In genomic region chr3:73549071-73549600, GRCh38 we compare ENCODE assay signal across 28 cellular contexts.
DNase-seq lines count a peak whose midpoint lies in the region; ATAC-seq lines count a peak whose summit lies in the region.
"Had no signal": no experiment of that assay in that cellular context is flagged by ENCODE, and none has a peak within 500 bp of the region (broad histone marks: within the 10 kb centered on the region; RNA-seq: fewer than 3 reads in every experiment).

No MANE protein-coding gene starts in this region.

- H3K9me3 ChIP-seq in GM23248 (ENCODE audit: low read depth) (no peaks in the 10 kb centered on the region), duodenal mucosa (ENCODE audit: control insufficient read depth in 1 of 2, low read length in 2 of 2) (no peaks in the 10 kb centered on the region), muscle layer of duodenum (ENCODE audit: control insufficient read depth in 1 of 2, low read length in 2 of 2) (no peaks in the 10 kb centered on the region)
- H3K9me3 ChIP-seq: BE2C, neutrophil, prostate gland, SJCRH30 had no signal

- no peaks in the 10 kb centered on the region for H3K27me3 ChIP-seq in GM23248 (replicated peaks; ENCODE audit: insufficient read depth)
- no peaks in the 10 kb centered on the region for H3K27me3 ChIP-seq in duodenal mucosa (ENCODE audit: control insufficient read depth in 1 of 2, insufficient read depth in 2 of 2, low read length in 2 of 2)
- H3K27me3 ChIP-seq in muscle layer of duodenum (ENCODE audit: low read depth, low read length), result no peaks in the 10 kb centered on the region
- H3K27me3 ChIP-seq: BE2C, neutrophil, SJCRH30 had no signal

- H3K79me2 ChIP-seq in GM23248 (ENCODE audit: insufficient read depth), result peaks cover 83% of the 10 kb centered on the region

- H3K9me3 Mint-ChIP-seq in naive thymus-derived CD8-positive, alpha-beta T cell, result no peaks in the 10 kb centered on the region
- H3K9me3 Mint-ChIP-seq: activated T-helper 17 cell treated with anti-CD3 and anti-CD28 coated beads, Interleukin-2, amount 50 U/mL, for 72 hours; memory B cell; stimulated activated effector memory CD8-positive, alpha-beta T cell treated with anti-CD3 and anti-CD28 coated beads, Interleukin-12 subunit alpha, Interleukin-12 subunit beta, amount 100 ng/mL, for 72 hours had no signal

- WGBS in GM23248 (ENCODE audit: low coverage in 1 of 2, low lambda C conversion rate in 2 of 2, missing lambda C conversion rate in 2 of 2), 2 experiments, result 92 to 94% methylated on average over 8 of the region's 8 CpGs

- H3F3A ChIP-seq in GM23248 (ENCODE audit: insufficient read depth), result peaks cover 54% of the 10 kb centered on the region

- peak overlapping the region; percentile 91 for H3K4me2 ChIP-seq in GM23248 (ENCODE audit: unreplicated experiment)

- DNase-seq in GM23248 (no peak), NCI-H526 treated with DMSO at 0.1 percent for 48 hours (lab: John Stamatoyannopoulos, UW) (peak; percentile 14), GF-D8 (lab: John Stamatoyannopoulos, UW) (no peak), D341Med (ENCODE audit: low spot score) (no peak)
- no peak for DNase-seq in naive thymus-derived CD8-positive, alpha-beta T cell
- DNase-seq: activated CD4-positive, alpha-beta T cell treated with anti-CD3 and anti-CD28 coated beads for 4 hours; activated CD8-positive, alpha-beta T cell treated with anti-CD3 and anti-CD28 coated beads, Interleukin-2, amount 10 ng/mL, durations not matched to agents 7 days and 5 days; activated naive CD4-positive, alpha-beta T cell treated with anti-CD3 and anti-CD28 coated beads, Interleukin-2, amount 50 U/mL, for 16 hours; BE2C; CD8-positive, alpha-beta memory T cell; DMS153; effector CD4-positive, alpha-beta T cell; glutamatergic neuron; NCI-H1092 treated with DMSO at 0.1 percent for 48 hours; NCI-H2029; SJCRH30; stimulated activated CD4-positive, alpha-beta T cell treated with anti-CD3 and anti-CD28 coated beads, Interleukin-15, amount 100 ng/mL, for 24 hours; T-cell; trophoblast cell; WERI-Rb-1 had no signal

- H3K36me3 ChIP-seq in GM23248 (ENCODE audit: low read depth) (no peaks in the 10 kb centered on the region), duodenal mucosa (ENCODE audit: control insufficient read depth in 1 of 2, insufficient read depth in 2 of 2, low read length in 2 of 2) (no peaks in the 10 kb centered on the region), muscle layer of duodenum (ENCODE audit: control insufficient read depth in 1 of 2, insufficient read depth in 2 of 2, low read length in 2 of 2) (no peaks in the 10 kb centered on the region)
- H3K36me3 ChIP-seq: BE2C, neutrophil, prostate gland, SJCRH30, WERI-Rb-1 had no signal

- H4K20me1 ChIP-seq in GM23248 (ENCODE audit: insufficient read depth), result no peaks in the 10 kb centered on the region

- peaks cover 1 to 11% (median 9%) of the 10 kb centered on the region in 5 donors for H3K27me3 Mint-ChIP-seq in naive thymus-derived CD8-positive, alpha-beta T cell
- H3K27me3 Mint-ChIP-seq: activated T-helper 17 cell treated with anti-CD3 and anti-CD28 coated beads, Interleukin-2, amount 50 U/mL, for 72 hours; memory B cell had no signal

- in situ Hi-C loops in GM23248 (cut with MboI), result no loop called here

- no peak overlapping the region for H3K4me3 Mint-ChIP-seq in naive thymus-derived CD8-positive, alpha-beta T cell
- H3K4me3 Mint-ChIP-seq: activated CD8-positive, alpha-beta T cell treated with anti-CD3 and anti-CD28 coated beads, Interleukin-2, amount 10 ng/mL, durations not matched to agents 7 days and 5 days; activated T-helper 17 cell treated with anti-CD3 and anti-CD28 coated beads, Interleukin-2, amount 50 U/mL, for 72 hours; CD8-positive, alpha-beta memory T cell; memory B cell; stimulated activated effector memory CD8-positive, alpha-beta T cell treated with anti-CD3 and anti-CD28 coated beads, Interleukin-12 subunit alpha, Interleukin-12 subunit beta, amount 100 ng/mL, for 72 hours; T-cell had no signal

- H3K9ac ChIP-seq in GM23248 (no peak overlapping the region), duodenal mucosa (ENCODE audit: low read depth in 1 of 2, low read length in 2 of 2) (no peak overlapping the region)

- H3K4me1 Mint-ChIP-seq in naive thymus-derived CD8-positive, alpha-beta T cell, result no peaks in the 10 kb centered on the region
- H3K4me1 Mint-ChIP-seq: activated T-helper 17 cell treated with anti-CD3 and anti-CD28 coated beads, Interleukin-2, amount 50 U/mL, for 72 hours; CD8-positive, alpha-beta memory T cell; memory B cell; stimulated activated effector memory CD8-positive, alpha-beta T cell treated with anti-CD3 and anti-CD28 coated beads, Interleukin-12 subunit alpha, Interleukin-12 subunit beta, amount 100 ng/mL, for 72 hours; T-cell had no signal

- H3K27ac Mint-ChIP-seq in naive thymus-derived CD8-positive, alpha-beta T cell, result no peak overlapping the region
- H3K27ac Mint-ChIP-seq: activated CD8-positive, alpha-beta T cell treated with anti-CD3 and anti-CD28 coated beads, Interleukin-2, amount 10 ng/mL, durations not matched to agents 7 days and 5 days; activated T-helper 17 cell treated with anti-CD3 and anti-CD28 coated beads, Interleukin-2, amount 50 U/mL, for 72 hours; memory B cell; stimulated activated effector memory CD8-positive, alpha-beta T cell treated with anti-CD3 and anti-CD28 coated beads, Interleukin-12 subunit alpha, Interleukin-12 subunit beta, amount 100 ng/mL, for 72 hours; T-cell had no signal

- H3K36me3 Mint-ChIP-seq in naive thymus-derived CD8-positive, alpha-beta T cell, result no peaks in the 10 kb centered on the region
- H3K36me3 Mint-ChIP-seq: CD8-positive, alpha-beta memory T cell; memory B cell; stimulated activated effector memory CD8-positive, alpha-beta T cell treated with anti-CD3 and anti-CD28 coated beads, Interleukin-12 subunit alpha, Interleukin-12 subunit beta, amount 100 ng/mL, for 72 hours; T-cell had no signal

- no peaks in the 10 kb centered on the region for H3K9me2 ChIP-seq in GM23248 (ENCODE audit: insufficient read depth)

- no peak for ATAC-seq in naive thymus-derived CD8-positive, alpha-beta T cell
- no peak for ATAC-seq in GM21381 (IDR thresholded peaks at IDR 0.05; ENCODE audit: unreplicated experiment)
- ATAC-seq: activated CD8-positive, alpha-beta T cell treated with anti-CD3 and anti-CD28 coated beads, Interleukin-2, amount 10 ng/mL, durations not matched to agents 7 days and 5 days; activated T-helper 17 cell treated with anti-CD3 and anti-CD28 coated beads, Interleukin-2, amount 50 U/mL, for 72 hours; stimulated activated effector memory CD8-positive, alpha-beta T cell treated with anti-CD3 and anti-CD28 coated beads, Interleukin-12 subunit alpha, Interleukin-12 subunit beta, amount 100 ng/mL, for 72 hours; T-cell had no signal

- H3K4me3 ChIP-seq in GM23248 (no peak overlapping the region), duodenal mucosa (ENCODE audit: low read depth in 1 of 2, low read length in 2 of 2) (peak overlapping the region; percentile 7 to 45), muscle layer of duodenum (ENCODE audit: low read depth in 1 of 2, low read length in 2 of 2) (no peak overlapping the region)
- H3K4me3 ChIP-seq: prostate gland, SJCRH30 had no signal

- H3K27ac ChIP-seq in GM23248, result peak overlapping the region; percentile 98; the same call in 1 of the 2 replicates
- H3K27ac ChIP-seq in duodenal mucosa (ENCODE audit: low read depth, low read length), result no peak overlapping the region
- H3K27ac ChIP-seq in muscle layer of duodenum (ENCODE audit: low read length), result peak overlapping the region; percentile 85
- H3K27ac ChIP-seq: neutrophil, SJCRH30, WERI-Rb-1 had no signal

- POLR2A ChIA-PET in naive thymus-derived CD8-positive, alpha-beta T cell (lab: Charles Lee), result no interaction called here

- H2AFZ ChIP-seq in GM23248, result no peak overlapping the region

- H3K4me1 ChIP-seq in GM23248 (ENCODE audit: insufficient read depth) (peaks cover 55% of the 10 kb centered on the region), duodenal mucosa (ENCODE audit: control insufficient read depth in 1 of 2, insufficient read depth in 2 of 2, low read length in 2 of 2) (peaks cover 24 to 44% of the 10 kb centered on the region in 2 donors), muscle layer of duodenum (ENCODE audit: control insufficient read depth in 1 of 2, insufficient read depth in 2 of 2, low read length in 2 of 2) (peaks cover 36% of the 10 kb centered on the region in 2 donors)

Comparison
In these comparisons a context has a peak if more than half of its experiments do, and no peak if none do; other contexts are left out.
1. H3K4me3 ChIP-seq: peak in duodenal mucosa (2 of 2); none in GM23248 (single experiment) and muscle layer of duodenum (0 of 2).